Comparison of ENCODE assay signal across 18 cellular contexts in genomic region chr10:91013985-91014384, GRCh38.
A peak's percentile ranks its signal among the peaks of the same experiment; 100 is the strongest.
DNase-seq lines count a peak whose midpoint lies in the region; ATAC-seq and TF ChIP-seq lines count a peak whose summit lies in the region.
"Had no signal": no experiment of that assay in that cellular context is flagged by ENCODE, and none has a peak within 500 bp of the region (broad histone marks: within the 10 kb centered on the region; RNA-seq: fewer than 3 reads in every experiment).

No MANE protein-coding gene starts in this region.

- H3K9me3 Mint-ChIP-seq in stimulated activated memory B cell treated with anti-CD40 and anti-IgM and Interleukin-4, amounts not matched to agents 10 μg/mL and 1 μg/mL and 100 μg/mL, for 72 hours, result no peaks in the 10 kb centered on the region
- H3K9me3 Mint-ChIP-seq: CD4-positive, alpha-beta T cell; CD8-positive, alpha-beta T cell had no signal

- H3K4me1 ChIP-seq in DND-41 (ENCODE audit: insufficient read depth, low read length) (peaks cover 13% of the 10 kb centered on the region), liver (ENCODE audit: control insufficient read depth in 4 of 4, insufficient read depth in 4 of 4, low read length in 3 of 4) (no peaks in the 10 kb centered on the region)
- H3K4me1 ChIP-seq: BE2C, BLaER1, Caco-2 had no signal

- H3K36me3 ChIP-seq in DND-41 (ENCODE audit: insufficient read depth, low read length) (no peaks in the 10 kb centered on the region), liver (ENCODE audit: control insufficient read depth in 4 of 4, insufficient read depth in 3 of 4, low read depth in 1 of 4, low read length in 3 of 4) (no peaks in the 10 kb centered on the region)
- H3K36me3 ChIP-seq: BE2C, BLaER1 had no signal

- H3K4me1 Mint-ChIP-seq in stimulated activated memory B cell treated with anti-CD40 and anti-IgM and Interleukin-4, amounts not matched to agents 10 μg/mL and 1 μg/mL and 100 μg/mL, for 72 hours, result peaks cover 12% of the 10 kb centered on the region
- H3K4me1 Mint-ChIP-seq: CD14-positive monocyte had no signal

- TF ChIP-seq RAD21 in liver (IDR thresholded peaks at IDR 0.05), result no peak

- H3K27me3 ChIP-seq in DND-41 (ENCODE audit: insufficient read depth, low read length, poor library complexity) (no peaks in the 10 kb centered on the region), liver (ENCODE audit: control insufficient read depth in 4 of 4, insufficient read depth in 4 of 4, low read length in 3 of 4) (no peaks in the 10 kb centered on the region)
- H3K27me3 ChIP-seq: BE2C, BLaER1 had no signal

- no peaks in the 10 kb centered on the region for H3K79me2 ChIP-seq in DND-41 (ENCODE audit: insufficient read depth, low read length)

- no peak overlapping the region for H3K4me3 ChIP-seq in DND-41 (ENCODE audit: low read depth in 1 of 2, low read length in 2 of 2)
- no peak overlapping the region for H3K4me3 ChIP-seq in liver (ENCODE audit: low read depth in 1 of 3, low read length in 3 of 3)
- H3K4me3 ChIP-seq: BLaER1 had no signal

- no peak overlapping the region for H3K27ac ChIP-seq in DND-41 (ENCODE audit: low read length)
- H3K27ac ChIP-seq in liver (ENCODE audit: low read depth in 1 of 2, low read length in 2 of 2), result no peak overlapping the region
- H3K27ac ChIP-seq: BLaER1 had no signal

- TF ChIP-seq CTCF in DND-41 (IDR thresholded peaks at IDR 0.05; ENCODE audit: borderline replicate concordance, extremely low read depth, low read length, poor library complexity, severe bottlenecking) (no peak), liver (IDR thresholded peaks at IDR 0.05; ENCODE audit: low read depth, low read length, missing input control) (no peak)

- H3K9ac ChIP-seq in DND-41 (ENCODE audit: low read depth, low read length), result no peak overlapping the region
- H3K9ac ChIP-seq in liver (ENCODE audit: low read depth in 1 of 2, low read length in 2 of 2), result no peak overlapping the region
- H3K9ac ChIP-seq: BLaER1 had no signal

- H3K9me3 ChIP-seq in DND-41 (ENCODE audit: insufficient read depth, low read length, severe bottlenecking) (no peaks in the 10 kb centered on the region), liver (ENCODE audit: control insufficient read depth in 4 of 4, low read length in 3 of 4) (no peaks in the 10 kb centered on the region)
- H3K9me3 ChIP-seq: BE2C, BLaER1, Caco-2 had no signal

- WGBS in liver, result 17% methylated on average over 1 of the region's 1 CpG

- DNase-seq in DND-41 (no peak), ureter (ENCODE audit: low spot score) (no peak), HPDE6-E6E7 (ENCODE audit: extremely low spot score) (no peak), DMS79 (lab: John Stamatoyannopoulos, UW) (no peak)
- DNase-seq: 8988T; ACHN; BE2C; C1 segment of cervical spinal cord; Caco-2; Calu3; CD4-positive, alpha-beta T cell; CD8-positive, alpha-beta T cell; GF-D8 had no signal

- ATAC-seq in DND-41 (ENCODE audit: insufficient read depth, low read depth) (no peak), HG03175 (IDR thresholded peaks at IDR 0.05; ENCODE audit: unreplicated experiment) (no peak)
- no peak for ATAC-seq in stimulated activated memory B cell treated with anti-CD40 and anti-IgM and Interleukin-4, amounts not matched to agents 10 μg/mL and 1 μg/mL and 100 μg/mL, for 72 hours
- ATAC-seq: CD8-positive, alpha-beta T cell had no signal

- no peak overlapping the region for H3K4me3 Mint-ChIP-seq in stimulated activated memory B cell treated with anti-CD40 and anti-IgM and Interleukin-4, amounts not matched to agents 10 μg/mL and 1 μg/mL and 100 μg/mL, for 72 hours
- H3K4me3 Mint-ChIP-seq: CD14-positive monocyte; CD4-positive, alpha-beta T cell; CD8-positive, alpha-beta T cell had no signal

- H3K36me3 Mint-ChIP-seq in stimulated activated memory B cell treated with anti-CD40 and anti-IgM and Interleukin-4, amounts not matched to agents 10 μg/mL and 1 μg/mL and 100 μg/mL, for 72 hours, result no peaks in the 10 kb centered on the region
- H3K36me3 Mint-ChIP-seq: CD14-positive monocyte; CD8-positive, alpha-beta T cell had no signal

- no peak overlapping the region for H3K4me2 ChIP-seq in DND-41 (ENCODE audit: insufficient read depth, low read length)
- H3K4me2 ChIP-seq: BLaER1 had no signal

- H3K27ac Mint-ChIP-seq in stimulated activated memory B cell treated with anti-CD40 and anti-IgM and Interleukin-4, amounts not matched to agents 10 μg/mL and 1 μg/mL and 100 μg/mL, for 72 hours, result peak overlapping the region; percentile 17
- H3K27ac Mint-ChIP-seq: CD14-positive monocyte; CD4-positive, alpha-beta T cell; CD8-positive, alpha-beta T cell had no signal

- H3K27me3 Mint-ChIP-seq in stimulated activated memory B cell treated with anti-CD40 and anti-IgM and Interleukin-4, amounts not matched to agents 10 μg/mL and 1 μg/mL and 100 μg/mL, for 72 hours, result no peaks in the 10 kb centered on the region

- H2AFZ ChIP-seq in DND-41 (ENCODE audit: low read depth, low read length), result peak overlapping the region; percentile 33; the same call in 1 of the 2 replicates

- H4K20me1 ChIP-seq in DND-41 (ENCODE audit: insufficient read depth, low read length), result no peaks in the 10 kb centered on the region
- H4K20me1 ChIP-seq: BLaER1 had no signal

TF ChIP-seq in liver, 16 proteins besides CTCF, POLR2A, EP300 and RAD21:
- TF ChIP-seq HNF4A (conservative IDR thresholded peaks at IDR 0.05) (peak; percentile 34 to 36), MAX (IDR thresholded peaks at IDR 0.05) (no peak)
